In genomic region chr1:182956708-182957365, GRCh38 we compare ENCODE assay signal across 29 cellular contexts. TPM values are rescaled to one million over a fixed set of nuclear protein-coding genes. Genes with fewer than 3 reads are reported as not detected.
"Had no signal": no experiment of that assay in that cellular context is flagged by ENCODE, and none has a peak within 500 bp of the region (broad histone marks: within the 10 kb centered on the region; RNA-seq: fewer than 3 reads in every experiment).

No MANE protein-coding gene starts in this region.

- H3K79me2 ChIP-seq: parathyroid adenoma had no signal

- H3K36me3 ChIP-seq: esophagus squamous epithelium, heart right ventricle, transverse colon had no signal

- H3K4me3 ChIP-seq: esophagus squamous epithelium, heart right ventricle, psoas muscle, testis, transverse colon had no signal

- FAIRE-seq: colon, endometrium had no signal

- H3K4me1 ChIP-seq: parathyroid adenoma, psoas muscle, testis, transverse colon had no signal

- ATAC-seq: naive thymus-derived CD8-positive, alpha-beta T cell had no signal

- DNase-seq: activated CD4-positive, alpha-beta memory T cell treated with anti-CD3 and anti-CD28 coated beads for 36 hours; activated CD4-positive, alpha-beta T cell treated with anti-CD3 and anti-CD28 coated beads, Interleukin-2, amount 10 ng/mL, durations not matched to agents 24 days and 14 days; activated CD4-positive, CD25-positive, alpha-beta regulatory T cell treated with anti-CD3 and anti-CD28 coated beads, Interleukin-2, amount 50 U/mL, for 72 hours; activated CD8-positive, alpha-beta memory T cell treated with anti-CD3 and anti-CD28 coated beads, Interleukin-2, amount 50 U/mL, for 48 hours; activated gamma-delta T cell; activated naive CD4-positive, alpha-beta T cell treated with anti-CD3 and anti-CD28 coated beads, Interleukin-2, amount 10 ng/mL, durations not matched to agents 7 days and 5 days; activated naive CD8-positive, alpha-beta T cell treated with anti-CD3 and anti-CD28 coated beads, Interleukin-2, amount 10 ng/mL, durations not matched to agents 7 days and 5 days; activated T-cell treated with anti-CD3 and anti-CD28 coated beads, Interleukin-2, amount 50 U/mL, for 24 hours; dermis blood vessel endothelial cell; effector CD4-positive, alpha-beta T cell; esophagus squamous epithelium; heart right ventricle; naive thymus-derived CD8-positive, alpha-beta T cell; nucleus accumbens; psoas muscle; stimulated activated CD4-positive, alpha-beta T cell treated with anti-CD3 and anti-CD28 coated beads, Interleukin-2, amount 100 ng/mL, for 48 hours; stimulated activated naive CD8-positive, alpha-beta T cell treated with anti-CD3 and anti-CD28 coated beads, Interleukin-15, Interleukin-2, amounts not matched to agents 100 U/mL and 50 U/mL, for 24 hours; testis; transverse colon had no signal

- H3K9ac ChIP-seq: parathyroid adenoma had no signal

- H3K9me3 ChIP-seq: esophagus squamous epithelium, heart right ventricle, psoas muscle, testis, transverse colon had no signal

- H3K27me3 ChIP-seq: testis had no signal

- H2AFZ ChIP-seq: parathyroid adenoma had no signal

- H3K27ac ChIP-seq: epithelial cell of prostate, esophagus squamous epithelium, heart right ventricle, parathyroid adenoma, psoas muscle, testis, transverse colon had no signal

RNA-seq across cellular contexts. Expression of gene SHCBP1L, which starts 3.9 kb away (rescaled TPM):
- total RNA-seq: activated CD4-positive, alpha-beta memory T cell treated with anti-CD3 and anti-CD28 coated beads for 36 hours; activated CD4-positive, alpha-beta T cell treated with anti-CD3 and anti-CD28 coated beads, Interleukin-2, amount 10 ng/mL, durations not matched to agents 24 days and 14 days; activated CD8-positive, alpha-beta memory T cell treated with anti-CD3 and anti-CD28 coated beads for 36 hours; activated naive CD8-positive, alpha-beta T cell treated with anti-CD3 and anti-CD28 coated beads, Interleukin-2, amount 10 ng/mL, durations not matched to agents 7 days and 5 days; bronchial epithelial cell; glomerular endothelial cell; heart right ventricle; mesothelial cell of epicardium; naive thymus-derived CD8-positive, alpha-beta T cell; neural crest cell; psoas muscle; transverse colon had no signal
- polyA plus RNA-seq: naive thymus-derived CD8-positive, alpha-beta T cell; psoas muscle; urinary bladder had no signal
